Comparison of ENCODE assay signal across 2 cellular contexts in the genomic region with DNA sequence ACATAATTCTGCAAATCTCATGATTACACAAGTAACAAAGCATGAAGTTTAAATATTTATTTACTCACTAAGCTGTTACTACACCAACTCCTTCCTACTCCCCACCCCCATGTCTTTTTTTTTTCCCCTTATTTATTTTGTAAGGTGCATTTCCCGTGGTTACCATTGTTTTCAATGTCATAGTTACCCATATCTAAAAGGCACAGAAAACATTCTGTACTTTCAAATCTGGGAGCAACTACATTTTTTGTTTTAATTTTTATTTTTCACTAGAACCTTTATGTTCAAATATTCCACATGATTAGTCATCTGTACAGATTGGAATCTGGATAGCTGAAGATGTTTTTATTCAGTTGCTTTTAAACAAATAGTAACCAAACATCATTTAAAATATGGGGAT.
TF ChIP-seq lines count a peak whose summit lies in the region.

No MANE protein-coding gene starts in this region.

TF ChIP-seq in A549, 52 proteins besides CTCF, POLR2A, EP300 and RAD21 (continued from another document):
- TF ChIP-seq, protein P1, sequence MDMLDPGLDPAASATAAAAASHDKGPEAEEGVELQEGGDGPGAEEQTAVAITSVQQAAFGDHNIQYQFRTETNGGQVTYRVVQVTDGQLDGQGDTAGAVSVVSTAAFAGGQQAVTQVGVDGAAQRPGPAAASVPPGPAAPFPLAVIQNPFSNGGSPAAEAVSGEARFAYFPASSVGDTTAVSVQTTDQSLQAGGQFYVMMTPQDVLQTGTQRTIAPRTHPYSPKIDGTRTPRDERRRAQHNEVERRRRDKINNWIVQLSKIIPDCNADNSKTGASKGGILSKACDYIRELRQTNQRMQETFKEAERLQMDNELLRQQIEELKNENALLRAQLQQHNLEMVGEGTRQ (IDR thresholded peaks at IDR 0.05): no peak
- no peak for TF ChIP-seq SREBF2 (IDR thresholded peaks at IDR 0.05)
- no peak for TF ChIP-seq JUN (IDR thresholded peaks at IDR 0.05)
- TF ChIP-seq HOXB13 (CRISPR knock-in tag; IDR thresholded peaks at IDR 0.05; ENCODE audit: low read depth): no peak
- TF ChIP-seq NFE2L2 (conservative IDR thresholded peaks at IDR 0.05; ENCODE audit: low read length): no peak

TF ChIP-seq in GM23338, 12 proteins besides CTCF, POLR2A, EP300 and RAD21 (continued from another document):
- TF ChIP-seq, protein P2, sequence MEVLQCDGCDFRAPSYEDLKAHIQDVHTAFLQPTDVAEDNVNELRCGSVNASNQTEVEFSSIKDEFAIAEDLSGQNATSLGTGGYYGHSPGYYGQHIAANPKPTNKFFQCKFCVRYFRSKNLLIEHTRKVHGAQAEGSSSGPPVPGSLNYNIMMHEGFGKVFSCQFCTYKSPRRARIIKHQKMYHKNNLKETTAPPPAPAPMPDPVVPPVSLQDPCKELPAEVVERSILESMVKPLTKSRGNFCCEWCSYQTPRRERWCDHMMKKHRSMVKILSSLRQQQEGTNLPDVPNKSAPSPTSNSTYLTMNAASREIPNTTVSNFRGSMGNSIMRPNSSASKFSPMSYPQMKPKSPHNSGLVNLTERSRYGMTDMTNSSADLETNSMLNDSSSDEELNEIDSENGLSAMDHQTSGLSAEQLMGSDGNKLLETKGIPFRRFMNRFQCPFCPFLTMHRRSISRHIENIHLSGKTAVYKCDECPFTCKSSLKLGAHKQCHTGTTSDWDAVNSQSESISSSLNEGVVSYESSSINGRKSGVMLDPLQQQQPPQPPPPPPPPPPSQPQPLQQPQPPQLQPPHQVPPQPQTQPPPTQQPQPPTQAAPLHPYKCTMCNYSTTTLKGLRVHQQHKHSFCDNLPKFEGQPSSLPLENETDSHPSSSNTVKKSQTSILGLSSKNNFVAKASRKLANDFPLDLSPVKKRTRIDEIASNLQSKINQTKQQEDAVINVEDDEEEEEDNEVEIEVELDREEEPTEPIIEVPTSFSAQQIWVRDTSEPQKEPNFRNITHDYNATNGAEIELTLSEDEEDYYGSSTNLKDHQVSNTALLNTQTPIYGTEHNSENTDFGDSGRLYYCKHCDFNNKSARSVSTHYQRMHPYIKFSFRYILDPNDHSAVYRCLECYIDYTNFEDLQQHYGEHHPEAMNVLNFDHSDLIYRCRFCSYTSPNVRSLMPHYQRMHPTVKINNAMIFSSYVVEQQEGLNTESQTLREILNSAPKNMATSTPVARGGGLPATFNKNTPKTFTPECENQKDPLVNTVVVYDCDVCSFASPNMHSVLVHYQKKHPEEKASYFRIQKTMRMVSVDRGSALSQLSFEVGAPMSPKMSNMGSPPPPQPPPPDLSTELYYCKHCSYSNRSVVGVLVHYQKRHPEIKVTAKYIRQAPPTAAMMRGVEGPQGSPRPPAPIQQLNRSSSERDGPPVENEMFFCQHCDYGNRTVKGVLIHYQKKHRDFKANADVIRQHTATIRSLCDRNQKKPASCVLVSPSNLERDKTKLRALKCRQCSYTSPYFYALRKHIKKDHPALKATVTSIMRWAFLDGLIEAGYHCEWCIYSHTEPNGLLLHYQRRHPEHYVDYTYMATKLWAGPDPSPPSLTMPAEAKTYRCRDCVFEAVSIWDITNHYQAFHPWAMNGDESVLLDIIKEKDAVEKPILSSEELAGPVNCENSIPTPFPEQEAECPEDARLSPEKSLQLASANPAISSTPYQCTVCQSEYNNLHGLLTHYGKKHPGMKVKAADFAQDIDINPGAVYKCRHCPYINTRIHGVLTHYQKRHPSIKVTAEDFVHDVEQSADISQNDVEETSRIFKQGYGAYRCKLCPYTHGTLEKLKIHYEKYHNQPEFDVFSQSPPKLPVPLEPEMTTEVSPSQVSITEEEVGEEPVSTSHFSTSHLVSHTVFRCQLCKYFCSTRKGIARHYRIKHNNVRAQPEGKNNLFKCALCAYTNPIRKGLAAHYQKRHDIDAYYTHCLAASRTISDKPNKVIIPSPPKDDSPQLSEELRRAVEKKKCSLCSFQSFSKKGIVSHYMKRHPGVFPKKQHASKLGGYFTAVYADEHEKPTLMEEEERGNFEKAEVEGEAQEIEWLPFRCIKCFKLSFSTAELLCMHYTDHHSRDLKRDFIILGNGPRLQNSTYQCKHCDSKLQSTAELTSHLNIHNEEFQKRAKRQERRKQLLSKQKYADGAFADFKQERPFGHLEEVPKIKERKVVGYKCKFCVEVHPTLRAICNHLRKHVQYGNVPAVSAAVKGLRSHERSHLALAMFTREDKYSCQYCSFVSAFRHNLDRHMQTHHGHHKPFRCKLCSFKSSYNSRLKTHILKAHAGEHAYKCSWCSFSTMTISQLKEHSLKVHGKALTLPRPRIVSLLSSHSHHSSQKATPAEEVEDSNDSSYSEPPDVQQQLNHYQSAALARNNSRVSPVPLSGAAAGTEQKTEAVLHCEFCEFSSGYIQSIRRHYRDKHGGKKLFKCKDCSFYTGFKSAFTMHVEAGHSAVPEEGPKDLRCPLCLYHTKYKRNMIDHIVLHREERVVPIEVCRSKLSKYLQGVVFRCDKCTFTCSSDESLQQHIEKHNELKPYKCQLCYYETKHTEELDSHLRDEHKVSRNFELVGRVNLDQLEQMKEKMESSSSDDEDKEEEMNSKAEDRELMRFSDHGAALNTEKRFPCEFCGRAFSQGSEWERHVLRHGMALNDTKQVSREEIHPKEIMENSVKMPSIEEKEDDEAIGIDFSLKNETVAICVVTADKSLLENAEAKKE (CRISPR knock-in tag; IDR thresholded peaks at IDR 0.05): no peak
- TF ChIP-seq ZNF114 (CRISPR knock-in tag; IDR thresholded peaks at IDR 0.05) (no peak), CREB1 (CRISPR knock-in tag; IDR thresholded peaks at IDR 0.05; ENCODE audit: low read depth) (no peak), NANOG (IDR thresholded peaks at IDR 0.05; ENCODE audit: borderline replicate concordance) (no peak), EZH2 (IDR thresholded peaks at IDR 0.05; ENCODE audit: low read depth, unreplicated experiment) (no peak), POLR2AphosphoS5 (IDR thresholded peaks at IDR 0.05; ENCODE audit: low read depth) (no peak)
- TF ChIP-seq, protein P3, sequence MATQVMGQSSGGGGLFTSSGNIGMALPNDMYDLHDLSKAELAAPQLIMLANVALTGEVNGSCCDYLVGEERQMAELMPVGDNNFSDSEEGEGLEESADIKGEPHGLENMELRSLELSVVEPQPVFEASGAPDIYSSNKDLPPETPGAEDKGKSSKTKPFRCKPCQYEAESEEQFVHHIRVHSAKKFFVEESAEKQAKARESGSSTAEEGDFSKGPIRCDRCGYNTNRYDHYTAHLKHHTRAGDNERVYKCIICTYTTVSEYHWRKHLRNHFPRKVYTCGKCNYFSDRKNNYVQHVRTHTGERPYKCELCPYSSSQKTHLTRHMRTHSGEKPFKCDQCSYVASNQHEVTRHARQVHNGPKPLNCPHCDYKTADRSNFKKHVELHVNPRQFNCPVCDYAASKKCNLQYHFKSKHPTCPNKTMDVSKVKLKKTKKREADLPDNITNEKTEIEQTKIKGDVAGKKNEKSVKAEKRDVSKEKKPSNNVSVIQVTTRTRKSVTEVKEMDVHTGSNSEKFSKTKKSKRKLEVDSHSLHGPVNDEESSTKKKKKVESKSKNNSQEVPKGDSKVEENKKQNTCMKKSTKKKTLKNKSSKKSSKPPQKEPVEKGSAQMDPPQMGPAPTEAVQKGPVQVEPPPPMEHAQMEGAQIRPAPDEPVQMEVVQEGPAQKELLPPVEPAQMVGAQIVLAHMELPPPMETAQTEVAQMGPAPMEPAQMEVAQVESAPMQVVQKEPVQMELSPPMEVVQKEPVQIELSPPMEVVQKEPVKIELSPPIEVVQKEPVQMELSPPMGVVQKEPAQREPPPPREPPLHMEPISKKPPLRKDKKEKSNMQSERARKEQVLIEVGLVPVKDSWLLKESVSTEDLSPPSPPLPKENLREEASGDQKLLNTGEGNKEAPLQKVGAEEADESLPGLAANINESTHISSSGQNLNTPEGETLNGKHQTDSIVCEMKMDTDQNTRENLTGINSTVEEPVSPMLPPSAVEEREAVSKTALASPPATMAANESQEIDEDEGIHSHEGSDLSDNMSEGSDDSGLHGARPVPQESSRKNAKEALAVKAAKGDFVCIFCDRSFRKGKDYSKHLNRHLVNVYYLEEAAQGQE (IDR thresholded peaks at IDR 0.05; ENCODE audit: unreplicated experiment): no peak
